Comparison of ENCODE assay signal across 1 cellular context in genomic region chr6:151699719-151700118, GRCh38.
TF ChIP-seq lines count a peak whose summit lies in the region.

No MANE protein-coding gene starts in this region.

TF ChIP-seq in liver, 16 proteins besides CTCF, POLR2A, EP300 and RAD21 (continued from another document):
- TF ChIP-seq ZBTB33 (IDR thresholded peaks at IDR 0.05) (peak; percentile 44), FOXA2 (IDR thresholded peaks at IDR 0.05) (peak; percentile 25), REST (IDR thresholded peaks at IDR 0.05) (no peak), NR2F2 (IDR thresholded peaks at IDR 0.05) (peak; percentile 57), JUND (IDR thresholded peaks at IDR 0.05) (peak; percentile 21 to 55), HNF4A (conservative IDR thresholded peaks at IDR 0.05) (peak; percentile 86 to 87), YY1 (IDR thresholded peaks at IDR 0.05) (peak; percentile 46), MAX (IDR thresholded peaks at IDR 0.05) (peak; percentile 20), GABPA (IDR thresholded peaks at IDR 0.05 in 1 of 2, conservative IDR thresholded peaks at IDR 0.05 in 1 of 2) (no peak), TAF1 (conservative IDR thresholded peaks at IDR 0.05) (no peak), HNF4G (IDR thresholded peaks at IDR 0.05) (peak; percentile 52), EGR1 (IDR thresholded peaks at IDR 0.05; ENCODE audit: low read depth in 2 of 2) (no peak)
